Comparison of ENCODE assay signal across 9 cellular contexts in genomic region chr10:80409121-80409520, GRCh38. TPM values are rescaled to one million over a fixed set of nuclear protein-coding genes. Genes with fewer than 3 reads are reported as not detected.
DNase-seq lines count a peak whose midpoint lies in the region; ATAC-seq and TF ChIP-seq lines count a peak whose summit lies in the region.
"Had no signal": no experiment of that assay in that cellular context is flagged by ENCODE, and none has a peak within 500 bp of the region (broad histone marks: within the 10 kb centered on the region; RNA-seq: fewer than 3 reads in every experiment).

No MANE protein-coding gene starts in this region.

- TF ChIP-seq CTCF in endodermal cell (conservative IDR thresholded peaks at IDR 0.05) (no peak), nephron progenitor cell (IDR thresholded peaks at IDR 0.05) (no peak)

- H3K9ac ChIP-seq in endodermal cell (ENCODE audit: extremely low read depth, low read length, poor library complexity, severe bottlenecking), result peak overlapping the region; percentile 64

- peak overlapping the region; percentile 26 for H3K4me3 ChIP-seq in CD4-positive, CD25-positive, alpha-beta regulatory T cell (ENCODE audit: low read depth, low read length)
- peak overlapping the region; percentile 94 for H3K4me3 ChIP-seq in endodermal cell (ENCODE audit: low read length)

- ATAC-seq in CD4-positive, CD25-positive, alpha-beta regulatory T cell (ENCODE audit: low read depth in 2 of 2), result no peak
- ATAC-seq in sciatic nerve (no peak), GM19397 (IDR thresholded peaks at IDR 0.05; ENCODE audit: unreplicated experiment) (no peak), HG03432 (IDR thresholded peaks at IDR 0.05; ENCODE audit: unreplicated experiment) (no peak), HG03520 (IDR thresholded peaks at IDR 0.05; ENCODE audit: unreplicated experiment) (no peak)

- no peaks in the 10 kb centered on the region for H3K36me3 ChIP-seq in CD4-positive, CD25-positive, alpha-beta regulatory T cell (ENCODE audit: control insufficient read depth, insufficient read depth, low read length)
- peaks cover 7% of the 10 kb centered on the region for H3K36me3 ChIP-seq in endodermal cell (ENCODE audit: control insufficient read depth, insufficient read depth, low read length)

- H3K4me3 Mint-ChIP-seq in CD4-positive, CD25-positive, alpha-beta regulatory T cell, result peak overlapping the region; percentile 84 to 93 (median 88)
- H3K4me3 Mint-ChIP-seq in endodermal cell, result peak overlapping the region; percentile 79
- H3K4me3 Mint-ChIP-seq in nephron progenitor cell, result peak overlapping the region; percentile 92

- H3K27ac ChIP-seq in CD4-positive, CD25-positive, alpha-beta regulatory T cell (ENCODE audit: insufficient read depth, low read length, poor library complexity, severe bottlenecking), result no peak overlapping the region
- no peak overlapping the region for H3K27ac ChIP-seq in endodermal cell (ENCODE audit: low read depth, low read length)

- peaks cover 0 to 17% (median 7%) of the 10 kb centered on the region in 4 donors for H3K4me1 Mint-ChIP-seq in CD4-positive, CD25-positive, alpha-beta regulatory T cell
- H3K4me1 Mint-ChIP-seq in endodermal cell, result peaks cover 49% of the 10 kb centered on the region
- peaks cover 81% of the 10 kb centered on the region for H3K4me1 Mint-ChIP-seq in nephron progenitor cell

- H3K36me3 Mint-ChIP-seq in CD4-positive, CD25-positive, alpha-beta regulatory T cell, result no peaks in the 10 kb centered on the region
- H3K36me3 Mint-ChIP-seq in endodermal cell (ENCODE audit: low read depth) (no peaks in the 10 kb centered on the region), nephron progenitor cell (ENCODE audit: low read depth) (peaks cover 5% of the 10 kb centered on the region)

- H3K27ac Mint-ChIP-seq in CD4-positive, CD25-positive, alpha-beta regulatory T cell, result peak overlapping the region in 1 of 3 donors; percentile 16
- H3K27ac Mint-ChIP-seq in endodermal cell, result no peak overlapping the region
- H3K27ac Mint-ChIP-seq in nephron progenitor cell, result no peak overlapping the region

- intact Hi-C loops in sciatic nerve (cut with DNase I), result no loop called here

- H3K9me3 ChIP-seq in CD4-positive, CD25-positive, alpha-beta regulatory T cell (ENCODE audit: control insufficient read depth in 2 of 2, low read length in 2 of 2), result no peaks in the 10 kb centered on the region
- H3K9me3 ChIP-seq in endodermal cell (ENCODE audit: control insufficient read depth, low read length), result no peaks in the 10 kb centered on the region

- no peak for DNase-seq in CD4-positive, CD25-positive, alpha-beta regulatory T cell
- DNase-seq in NCI-H69 (lab: John Stamatoyannopoulos, UW) (peak; percentile 32), endodermal cell (no peak), nephron progenitor cell (no peak), sciatic nerve (ENCODE audit: low spot score) (no peak)

- no peaks in the 10 kb centered on the region for H3K9me3 Mint-ChIP-seq in CD4-positive, CD25-positive, alpha-beta regulatory T cell
- no peaks in the 10 kb centered on the region for H3K9me3 Mint-ChIP-seq in endodermal cell
- H3K9me3 Mint-ChIP-seq in nephron progenitor cell, result no peaks in the 10 kb centered on the region

- WGBS in endodermal cell (ENCODE audit: insufficient coverage in 1 of 2, insufficient read length in 1 of 2), 2 experiments, result 4 to 30% methylated on average over 3 to 12 of the region's 12 CpGs

- H3K27me3 ChIP-seq in CD4-positive, CD25-positive, alpha-beta regulatory T cell (ENCODE audit: control insufficient read depth, insufficient read depth, low read length), result peaks cover 12% of the 10 kb centered on the region
- H3K27me3 ChIP-seq in endodermal cell (ENCODE audit: control insufficient read depth, insufficient read depth, low read length, poor library complexity, severe bottlenecking), result no peaks in the 10 kb centered on the region

- peaks cover 17% of the 10 kb centered on the region for H3K4me1 ChIP-seq in CD4-positive, CD25-positive, alpha-beta regulatory T cell (ENCODE audit: control insufficient read depth, insufficient read depth, low read length, poor library complexity, severe bottlenecking)
- peaks cover 15% of the 10 kb centered on the region for H3K4me1 ChIP-seq in endodermal cell (ENCODE audit: control insufficient read depth, insufficient read depth, low read length)

- H3K27me3 Mint-ChIP-seq in CD4-positive, CD25-positive, alpha-beta regulatory T cell, result peaks cover 59% of the 10 kb centered on the region
- H3K27me3 Mint-ChIP-seq in endodermal cell (ENCODE audit: insufficient read depth) (peaks cover 4% of the 10 kb centered on the region), nephron progenitor cell (ENCODE audit: low read depth, poor library complexity) (no peaks in the 10 kb centered on the region)

RNA-seq across cellular contexts. Expression of gene PRXL2A, which starts 0.8 kb away (rescaled TPM):
- total RNA-seq in CD4-positive, CD25-positive, alpha-beta regulatory T cell, result 0.76 TPM
- polyA plus RNA-seq in CD4-positive, CD25-positive, alpha-beta regulatory T cell, result 1 to 10 TPM; 1.4 to 8.3 (median 3.5) TPM
- total RNA-seq in endodermal cell, result 100 to 1,000 TPM; 101 to 127 TPM
- 101 TPM for polyA plus RNA-seq in endodermal cell (2013, experiment 1 of 2)
- polyA plus RNA-seq in endodermal cell (2013, experiment 2 of 2), result 97.4 TPM
- 117 TPM for total RNA-seq in sciatic nerve

RNA-seq across cellular contexts. Expression of gene TSPAN14, which starts 45.0 kb away (rescaled TPM):
- 198 TPM for total RNA-seq in CD4-positive, CD25-positive, alpha-beta regulatory T cell
- polyA plus RNA-seq in CD4-positive, CD25-positive, alpha-beta regulatory T cell, result 100 to 1,000 TPM; 157 to 270 (median 180) TPM
- total RNA-seq in endodermal cell (100 to 1,000 TPM; 121 to 123 TPM), sciatic nerve (103 TPM)
- 142 TPM for polyA plus RNA-seq in endodermal cell (2013, experiment 1 of 2)
- polyA plus RNA-seq in endodermal cell (2013, experiment 2 of 2), result 127 TPM

RNA-seq across cellular contexts. Expression of gene DYDC2, which starts 52.5 kb away (rescaled TPM):
- not detected for total RNA-seq in CD4-positive, CD25-positive, alpha-beta regulatory T cell
- polyA plus RNA-seq in CD4-positive, CD25-positive, alpha-beta regulatory T cell, result not detected
- 1 to 10 TPM; 1.9 to 5.3 TPM for total RNA-seq in endodermal cell
- polyA plus RNA-seq in endodermal cell (2013, experiment 1 of 2), result 3.5 TPM
- polyA plus RNA-seq in endodermal cell (2013, experiment 2 of 2), result 3.9 TPM
- total RNA-seq in sciatic nerve, result not detected
- total RNA-seq: pulmonary artery endothelial cell had no signal

RNA-seq across cellular contexts. Expression of gene DYDC1, which starts 52.6 kb away (rescaled TPM):
- not detected for total RNA-seq in CD4-positive, CD25-positive, alpha-beta regulatory T cell
- not detected for polyA plus RNA-seq in CD4-positive, CD25-positive, alpha-beta regulatory T cell
- total RNA-seq in endodermal cell (1 to 10 TPM in 1 of 2 donors, under 1 TPM in 1; 0.55 to 1.3 TPM), sciatic nerve (not detected)
- polyA plus RNA-seq in endodermal cell (2013, experiment 1 of 2), result not detected
- not detected for polyA plus RNA-seq in endodermal cell (2013, experiment 2 of 2)
- total RNA-seq: pulmonary artery endothelial cell had no signal

Comparison
In these comparisons a context has a peak if more than half of its experiments do, and no peak if none do; other contexts are left out.
1. RNA of gene PRXL2A, which starts 0.8 kb away (total RNA-seq): 101 to 127 TPM in endodermal cell and 117 TPM in sciatic nerve (single experiment); 0.76 TPM in CD4-positive, CD25-positive, alpha-beta regulatory T cell (single experiment); every median in the first group is over 10 times any median in the second.
2. Peak in every context shown above with its lines, with median percentiles within 50 percentile points of each other: H3K4me3 Mint-ChIP-seq.